Comparison of ENCODE assay signal across 8 cellular contexts in genomic region chr4:52037730-52038108, GRCh38. TPM values are rescaled to one million over a fixed set of nuclear protein-coding genes. Genes with fewer than 3 reads are reported as not detected.
DNase-seq lines count a peak whose midpoint lies in the region; ATAC-seq lines count a peak whose summit lies in the region.

No MANE protein-coding gene starts in this region.

- H3K36me3 ChIP-seq in neuron (ENCODE audit: insufficient read depth, low read length): peaks cover 9% of the 10 kb centered on the region

- peaks cover 18 to 33% (median 24%) of the 10 kb centered on the region in 3 donors for H3K4me1 Mint-ChIP-seq in IgD-negative memory B cell
- peaks cover 25% of the 10 kb centered on the region for H3K4me1 Mint-ChIP-seq in activated CD4-positive, alpha-beta memory T cell treated with anti-CD3 and anti-CD28 coated beads for 36 hours (ENCODE audit: low read depth)

- peak overlapping the region; percentile 42 for H2AFZ ChIP-seq in neuron (ENCODE audit: low read depth, low read length)

- H3K4me3 Mint-ChIP-seq in IgD-negative memory B cell: peak overlapping the region; percentile 86 to 95 (median 88)
- peak overlapping the region; percentile 81 for H3K4me3 Mint-ChIP-seq in activated CD4-positive, alpha-beta memory T cell treated with anti-CD3 and anti-CD28 coated beads for 36 hours

- DNase-seq in NCI-H2081 (lab: John Stamatoyannopoulos, UW) (peak; percentile 8 to 14), NCI-H2081 treated with DMSO at 0.1 percent for 48 hours (lab: John Stamatoyannopoulos, UW) (no peak), foreskin melanocyte (peak; percentile 32), NCI-H446 treated with DMSO at 0.1 percent for 48 hours (lab: John Stamatoyannopoulos, UW) (no peak)
- peak; percentile 40 for DNase-seq in activated CD4-positive, alpha-beta memory T cell treated with anti-CD3 and anti-CD28 coated beads for 36 hours

- POLR2A ChIA-PET in activated CD4-positive, alpha-beta memory T cell treated with anti-CD3 and anti-CD28 coated beads for 36 hours (lab: Charles Lee): interaction anchor here (1.8 kb wide), 1 partner anchor 195 kb away, joined by 5 read pairs; the partner anchor contains the start of gene DCUN1D4

- no peaks in the 10 kb centered on the region for H3K9me3 ChIP-seq in neuron (ENCODE audit: low read length)

- CTCF ChIA-PET in activated CD4-positive, alpha-beta memory T cell treated with anti-CD3 and anti-CD28 coated beads for 36 hours (lab: Charles Lee): interaction anchor here (1.2 kb wide), 2 partner anchors 11 to 195 kb away, joined by 5 to 6 read pairs; partner anchors contain the start of gene DCUN1D4

- no peaks in the 10 kb centered on the region for H3K9me3 Mint-ChIP-seq in IgD-negative memory B cell
- H3K9me3 Mint-ChIP-seq in activated CD4-positive, alpha-beta memory T cell treated with anti-CD3 and anti-CD28 coated beads for 36 hours: no peaks in the 10 kb centered on the region

- H3K36me3 Mint-ChIP-seq in IgD-negative memory B cell: no peaks in the 10 kb centered on the region
- H3K36me3 Mint-ChIP-seq in activated CD4-positive, alpha-beta memory T cell treated with anti-CD3 and anti-CD28 coated beads for 36 hours: peaks cover 3% of the 10 kb centered on the region

- ATAC-seq in GM21786 (IDR thresholded peaks at IDR 0.05; ENCODE audit: unreplicated experiment): peak; percentile 53

- intact Hi-C loops in activated CD4-positive, alpha-beta memory T cell treated with anti-CD3 and anti-CD28 coated beads for 36 hours (cut with micrococcal nuclease): loop anchor here (1.0 to 10.0 kb wide), 3 partner anchors 130 to 1327 kb away; partner anchors contain the start of genes DCUN1D4 and SCFD2

- H3K27ac Mint-ChIP-seq in IgD-negative memory B cell: no peak overlapping the region
- no peak overlapping the region for H3K27ac Mint-ChIP-seq in activated CD4-positive, alpha-beta memory T cell treated with anti-CD3 and anti-CD28 coated beads for 36 hours

- H3K4me1 ChIP-seq in neuron (ENCODE audit: insufficient read depth, low read length): peaks cover 9% of the 10 kb centered on the region

- H3K27me3 Mint-ChIP-seq in IgD-negative memory B cell: peaks cover 6% of the 10 kb centered on the region
- H3K27me3 Mint-ChIP-seq in activated CD4-positive, alpha-beta memory T cell treated with anti-CD3 and anti-CD28 coated beads for 36 hours: peaks cover 7% of the 10 kb centered on the region

- peak overlapping the region; percentile 71 for H3K4me3 ChIP-seq in neuron (ENCODE audit: low read length)

- peaks cover 10% of the 10 kb centered on the region for H3K27me3 ChIP-seq in neuron (ENCODE audit: insufficient read depth, low read length)

RNA-seq across cellular contexts. Expression of gene SGCB, which starts 0.4 kb away (rescaled TPM):
- 4.8 TPM for polyA plus RNA-seq in IgD-negative memory B cell
- total RNA-seq in activated CD4-positive, alpha-beta memory T cell treated with anti-CD3 and anti-CD28 coated beads for 36 hours: 10 to 100 TPM; 13.9 to 14.3 TPM

RNA-seq across cellular contexts. Expression of gene SPATA18, which starts 13.4 kb away (rescaled TPM):
- polyA plus RNA-seq in IgD-negative memory B cell: 0.40 TPM
- not detected for total RNA-seq in activated CD4-positive, alpha-beta memory T cell treated with anti-CD3 and anti-CD28 coated beads for 36 hours

RNA-seq across cellular contexts. Expression of gene LRRC66, which starts 17.6 kb away (rescaled TPM):
- polyA plus RNA-seq in IgD-negative memory B cell: 0.08 TPM
- under 1 TPM in 1 of 2 experiments, not detected in 1; 0.19 TPM for total RNA-seq in activated CD4-positive, alpha-beta memory T cell treated with anti-CD3 and anti-CD28 coated beads for 36 hours

Comparison
In these comparisons a context has a peak if more than half of its experiments do, and no peak if none do; other contexts are left out.
1. DNase-seq: peak in NCI-H2081 (2 of 2), activated CD4-positive, alpha-beta memory T cell treated with anti-CD3 and anti-CD28 coated beads for 36 hours (single experiment) and foreskin melanocyte (single experiment); none in NCI-H2081 treated with DMSO at 0.1 percent for 48 hours (single experiment) and NCI-H446 treated with DMSO at 0.1 percent for 48 hours (single experiment).